In the genomic region with DNA sequence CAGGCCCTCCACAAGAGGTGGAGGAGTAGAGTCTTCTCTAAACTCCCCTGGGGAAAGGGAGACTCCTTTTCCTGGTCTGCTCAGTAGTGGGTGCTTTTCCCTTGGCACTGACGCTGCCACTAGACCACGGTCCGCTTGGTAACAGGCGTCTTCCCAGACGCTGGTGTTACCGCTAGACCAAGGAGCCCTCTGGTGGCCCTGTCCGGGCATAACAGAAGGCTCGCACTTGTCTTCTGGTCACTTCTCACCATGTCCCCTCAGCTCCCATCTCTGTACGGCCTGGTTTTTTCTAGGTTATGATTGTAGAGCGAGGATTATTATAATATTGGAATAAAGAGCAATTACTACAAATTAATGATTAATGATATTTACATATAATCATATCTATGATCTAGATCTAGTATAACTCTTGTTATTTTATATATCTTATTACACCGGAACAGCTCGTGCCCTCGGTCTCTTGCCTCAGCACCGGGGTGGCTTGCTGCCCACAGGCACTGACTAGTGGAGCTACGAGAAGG, we compare ENCODE assay signal across 10 cellular contexts. TPM values are rescaled to one million over a fixed set of nuclear protein-coding genes. Genes with fewer than 3 reads are reported as not detected.
DNase-seq lines count a peak whose midpoint lies in the region; ATAC-seq, FAIRE-seq and TF ChIP-seq lines count a peak whose summit lies in the region.
"Not testable (repeated sequence)": the region's sequence is repeated elsewhere in the genome, so short reads cannot be mapped to it uniquely, and the experiment has no call there.
"Had no signal": no experiment of that assay in that cellular context is flagged by ENCODE, and none has a peak within 500 bp of the region (broad histone marks: within the 10 kb centered on the region; RNA-seq: fewer than 3 reads in every experiment).

No MANE protein-coding gene starts in this region.

- 39% methylated on average over 9 of the region's 15 CpGs for WGBS in A549 (ENCODE audit: missing lambda C conversion rate)
- WGBS in psoas muscle, 3 donors = 18 to 43% (median 22%) methylated on average over 8 to 15 of the region's 15 CpGs

- H3K9me3 ChIP-seq in A549; Panc1 (ENCODE audit: control insufficient read depth, insufficient read depth, low read depth, low read length); psoas muscle: not testable (repeated sequence)

- peak; percentile 36; the same call in 2 of the 3 replicates for TF ChIP-seq CTCF in A549 (IDR thresholded peaks at IDR 0.05)
- TF ChIP-seq CTCF in LNCAP (IDR thresholded peaks at IDR 0.05) = peak; percentile 56
- TF ChIP-seq CTCF in Panc1 (IDR thresholded peaks at IDR 0.05) = peak; percentile 92
- peak; percentile 57 for TF ChIP-seq CTCF in epithelial cell of esophagus (IDR thresholded peaks at IDR 0.05; ENCODE audit: insufficient read depth, low read depth, low read length, missing control alignments)
- TF ChIP-seq CTCF in psoas muscle (IDR thresholded peaks at IDR 0.05) = peak; percentile 61

- not testable (repeated sequence) for H3K9me3 Mint-ChIP-seq in activated naive CD4-positive, alpha-beta T cell treated with anti-CD3 and anti-CD28 coated beads for 36 hours

- intact Hi-C loops in Panc1 (cut with micrococcal nuclease; ENCODE audit: unreplicated experiment) = loop anchor here (2.0 to 10.0 kb wide), 2 partner anchors 104 to 130 kb away; no protein-coding TSS in a partner anchor
- intact Hi-C loops in activated naive CD4-positive, alpha-beta T cell treated with anti-CD3 and anti-CD28 coated beads for 36 hours (cut with micrococcal nuclease); psoas muscle (cut with DNase I): not testable (repeated sequence)

- BruUV-seq in Panc1 (replicated peaks; lab: Mats Ljungman, UMichigan) = not testable (repeated sequence)

- H3K4me3 Mint-ChIP-seq in activated naive CD4-positive, alpha-beta T cell treated with anti-CD3 and anti-CD28 coated beads for 36 hours = not testable (repeated sequence)

- not testable (repeated sequence) for FAIRE-seq in A549 (lab: Jason Lieb, UNC)

- not testable (repeated sequence) for H3K36me3 Mint-ChIP-seq in activated naive CD4-positive, alpha-beta T cell treated with anti-CD3 and anti-CD28 coated beads for 36 hours (ENCODE audit: low read depth)

- H3K27ac Mint-ChIP-seq in activated naive CD4-positive, alpha-beta T cell treated with anti-CD3 and anti-CD28 coated beads for 36 hours = not testable (repeated sequence)

- H3K4me1 Mint-ChIP-seq in activated naive CD4-positive, alpha-beta T cell treated with anti-CD3 and anti-CD28 coated beads for 36 hours (ENCODE audit: low read depth) = peaks cover 31% of the 10 kb centered on the region

- POLR2A ChIA-PET in A549 (lab: Yijun Ruan, JAX) = not testable (repeated sequence)
- POLR2A ChIA-PET in Panc1 (lab: Charles Lee) = interaction anchor here (0.5 kb wide), 1 partner anchor 210 kb away, joined by 3 read pairs; no protein-coding TSS in a partner anchor

- TF ChIP-seq EP300 in A549 (IDR thresholded peaks at IDR 0.05) = not testable (repeated sequence)

- H3K4me2 ChIP-seq in A549 = not testable (repeated sequence)

- CTCF ChIA-PET in A549 (lab: Yijun Ruan, JAX) = interaction anchor here (1.1 to 7.0 kb wide), 15 partner anchors 8 to 169 kb away, joined by 3 to 102 read pairs (median 6); no protein-coding TSS in a partner anchor
- CTCF ChIA-PET in Panc1 (lab: Charles Lee) = interaction anchor here (1.2 to 1.8 kb wide), 2 partner anchors 130 to 168 kb away, joined by 13 to 14 read pairs; no protein-coding TSS in a partner anchor
- CTCF ChIA-PET in activated naive CD4-positive, alpha-beta T cell treated with anti-CD3 and anti-CD28 coated beads for 36 hours (lab: Charles Lee) = interaction anchor here (0.6 to 3.9 kb wide), 13 partner anchors 11 to 168 kb away, joined by 3 to 25 read pairs (median 5); no protein-coding TSS in a partner anchor

- not testable (repeated sequence) for TF ChIP-seq POLR2A in A549 (IDR thresholded peaks at IDR 0.05; ENCODE audit: low read length)

- peak; percentile 24 to 39; a peak in 2 of 5 replicates for TF ChIP-seq RAD21 in A549 (conservative IDR thresholded peaks at IDR 0.05 in 1 of 2, IDR thresholded peaks at IDR 0.05 in 1 of 2)

- not testable (repeated sequence) for ATAC-seq in A549, Panc1, psoas muscle

- in situ Hi-C loops in Panc1 (cut with HindIII; ENCODE audit: low pct_unique_long_range_greater_than_20kb, low sequenced_read_pairs) = not testable (repeated sequence)

- H3K4me3 ChIP-seq in A549; Panc1 (ENCODE audit: low read depth in 2 of 2, low read length in 2 of 2); epithelial cell of esophagus (ENCODE audit: low read length); psoas muscle: not testable (repeated sequence)

- H3K4me1 ChIP-seq in A549 = not testable (repeated sequence)
- peaks cover 15% of the 10 kb centered on the region for H3K4me1 ChIP-seq in Panc1 (ENCODE audit: control insufficient read depth, insufficient read depth, low read length)
- peaks cover 16% of the 10 kb centered on the region for H3K4me1 ChIP-seq in psoas muscle

- H3K27me3 Mint-ChIP-seq in activated naive CD4-positive, alpha-beta T cell treated with anti-CD3 and anti-CD28 coated beads for 36 hours (ENCODE audit: low read depth) = not testable (repeated sequence)

- DNase-seq in A549 (ENCODE audit: low read depth in 1 of 2, low spot score in 1 of 2) (peak in 1 of 2 experiments; percentile 41), Daoy (ENCODE audit: low read depth) (peak; percentile 58), Panc1 (ENCODE audit: low read depth, low spot score) (peak; percentile 18), kidney tubule cell (ENCODE audit: low spot score) (peak; percentile 61), psoas muscle (peak; percentile 47 to 71)
- peak; percentile 23 for DNase-seq in activated naive CD4-positive, alpha-beta T cell treated with anti-CD3 and anti-CD28 coated beads for 36 hours
- not testable (repeated sequence) for DNase-seq in epithelial cell of esophagus (ENCODE audit: low read depth)

- H3K36me3 ChIP-seq in Panc1 (ENCODE audit: control insufficient read depth, insufficient read depth, low read length); psoas muscle (ENCODE audit: insufficient read depth in 1 of 2, low read depth in 1 of 2): not testable (repeated sequence)

- H3K27me3 ChIP-seq in Panc1 (ENCODE audit: control insufficient read depth, insufficient read depth, low read length); psoas muscle (ENCODE audit: insufficient read depth in 3 of 3, low read length in 2 of 3): not testable (repeated sequence)

- not testable (repeated sequence) for H3K27ac ChIP-seq in A549; Panc1 (ENCODE audit: low read length); psoas muscle

RNA-seq across cellular contexts. Expression of gene TPRG1L, which starts 3.6 kb away (rescaled TPM):
- polyA plus RNA-seq in A549 (2011; rRNA removed) (13.1 and 15.8 TPM in 2 replicates), A549 (2017; fragmentation: RNase III; extraction: RNeasy Plus Mini Kit Qiagen cat#74134 plus additional on column Dnase treatment) (18.4 to 20.1 TPM (median 18.7 TPM) in 3 replicates), psoas muscle (10 to 100 TPM; 33.9 to 66.4 (median 45.0) TPM)
- 11.4 and 14.6 TPM in 2 replicates for polyA plus RNA-seq in A549 (2012; cell fraction: cytosol; rRNA removed)
- polyA plus RNA-seq in A549 (2012; cell fraction: nucleus; rRNA removed) = 6.2 and 7.1 TPM in 2 replicates
- polyA minus RNA-seq in A549 (2011; rRNA and poly(A)+ RNA removed) = 13.8 and 18.7 TPM in 2 replicates
- total RNA-seq in Daoy (2014; rRNA removed; shearing (Covaris generic)) = 7.0 and 8.5 TPM in 2 replicates
- total RNA-seq in Panc1 (2021; ENCODE audit: unreplicated experiment) (57.5 TPM), psoas muscle (10 to 100 TPM; 37.9 to 49.2 (median 39.2) TPM)
- 93.0 TPM for polyA plus RNA-seq in Panc1 (2012; ENCODE audit: insufficient read length)
- total RNA-seq in activated naive CD4-positive, alpha-beta T cell treated with anti-CD3 and anti-CD28 coated beads for 36 hours = 1 to 10 TPM; 6.8 TPM

RNA-seq across cellular contexts. Expression of gene MEGF6, which starts 9.9 kb away (rescaled TPM):
- polyA plus RNA-seq in A549 (2011; rRNA removed) (0.66 and 0.82 TPM in 2 replicates), A549 (2017; fragmentation: RNase III; extraction: RNeasy Plus Mini Kit Qiagen cat#74134 plus additional on column Dnase treatment) (10.2 to 13.7 TPM (median 12.7 TPM) in 3 replicates), psoas muscle (1 to 10 TPM in 2 of 3 donors, under 1 TPM in 1; 0.67 to 2.4 (median 1.6) TPM)
- polyA plus RNA-seq in A549 (2012; cell fraction: cytosol; rRNA removed) = 2.3 and 3.2 TPM in 2 replicates
- 23.8 and 39.3 TPM in 2 replicates for polyA plus RNA-seq in A549 (2012; cell fraction: nucleus; rRNA removed)
- 0.39 and 0.41 TPM in 2 replicates for polyA minus RNA-seq in A549 (2011; rRNA and poly(A)+ RNA removed)
- total RNA-seq in Daoy (2014; rRNA removed; shearing (Covaris generic)) = 2.5 and 5.1 TPM in 2 replicates
- total RNA-seq in Panc1 (2021; ENCODE audit: unreplicated experiment) (32.6 TPM), psoas muscle (1 to 10 TPM; 3.7 to 5.5 (median 4.5) TPM)
- polyA plus RNA-seq in Panc1 (2012; ENCODE audit: insufficient read length) = 35.5 TPM
- 1 to 10 TPM; 5.8 to 5.9 TPM for total RNA-seq in activated naive CD4-positive, alpha-beta T cell treated with anti-CD3 and anti-CD28 coated beads for 36 hours

RNA-seq across cellular contexts. Expression of gene WRAP73, which starts 28.7 kb away (rescaled TPM):
- polyA plus RNA-seq in A549 (2011; rRNA removed) = 16.1 and 18.4 TPM in 2 replicates
- polyA plus RNA-seq in A549 (2012; cell fraction: cytosol; rRNA removed) = 26.9 and 35.9 TPM in 2 replicates
- polyA plus RNA-seq in A549 (2012; cell fraction: nucleus; rRNA removed) = 64.5 and 65.1 TPM in 2 replicates
- polyA plus RNA-seq in A549 (2017; fragmentation: RNase III; extraction: RNeasy Plus Mini Kit Qiagen cat#74134 plus additional on column Dnase treatment) = 12.1 to 15.4 TPM (median 12.9 TPM) in 3 replicates
- polyA minus RNA-seq in A549 (2011; rRNA and poly(A)+ RNA removed) = 16.7 and 26.1 TPM in 2 replicates
- 17.4 and 33.9 TPM in 2 replicates for total RNA-seq in Daoy (2014; rRNA removed; shearing (Covaris generic))
- total RNA-seq in Panc1 (2021; ENCODE audit: unreplicated experiment) = 27.1 TPM
- 31.8 TPM for polyA plus RNA-seq in Panc1 (2012; ENCODE audit: insufficient read length)
- 10 to 100 TPM; 32.4 to 35.4 TPM for total RNA-seq in activated naive CD4-positive, alpha-beta T cell treated with anti-CD3 and anti-CD28 coated beads for 36 hours
- 10 to 100 TPM; 10.8 to 12.6 (median 11.7) TPM for total RNA-seq in psoas muscle
- polyA plus RNA-seq in psoas muscle = 10 to 100 TPM; 14.9 to 21.8 (median 20.2) TPM

RNA-seq across cellular contexts. Expression of gene TP73, which starts 31.1 kb away (rescaled TPM):
- polyA plus RNA-seq in A549 (2011; rRNA removed) = 0.01 TPM in 1 of 2 replicates, not detected in the other
- polyA plus RNA-seq in A549 (2012; cell fraction: cytosol; rRNA removed) = 0.11 and 0.21 TPM in 2 replicates
- polyA plus RNA-seq in A549 (2012; cell fraction: nucleus; rRNA removed) = 0.40 and 0.46 TPM in 2 replicates
- 0.09 to 0.25 TPM (median 0.16 TPM) in 3 replicates for polyA plus RNA-seq in A549 (2017; fragmentation: RNase III; extraction: RNeasy Plus Mini Kit Qiagen cat#74134 plus additional on column Dnase treatment)
- polyA minus RNA-seq in A549 (2011; rRNA and poly(A)+ RNA removed) = 0.04 TPM in 1 of 2 replicates, not detected in the other
- total RNA-seq in Daoy (2014; rRNA removed; shearing (Covaris generic)) = 0.89 and 2.5 TPM in 2 replicates
- 4.7 TPM for total RNA-seq in Panc1 (2021; ENCODE audit: unreplicated experiment)
- polyA plus RNA-seq in Panc1 (2012; ENCODE audit: insufficient read length) = 3.2 TPM
- under 1 TPM; 0.20 to 0.43 TPM for total RNA-seq in activated naive CD4-positive, alpha-beta T cell treated with anti-CD3 and anti-CD28 coated beads for 36 hours
- under 1 TPM in 1 of 4 donors, not detected in 3; 0.13 TPM for total RNA-seq in psoas muscle
- polyA plus RNA-seq in psoas muscle = under 1 TPM in 2 of 3 donors, not detected in 1; under 0.01 to 0.01 TPM
- total RNA-seq: mononuclear cell, Right ventricle myocardium superior had no signal

Comparison
In these comparisons a context has a peak if more than half of its experiments do, and no peak if none do; other contexts are left out.
1. CTCF ChIP-seq: peak in every context shown above with its lines; median percentile 92 in Panc1; 61 in psoas muscle; 57 in epithelial cell of esophagus; 56 in LNCAP; 36 in A549.